ENCODE assay signal across 8 cellular contexts in the genomic region with DNA sequence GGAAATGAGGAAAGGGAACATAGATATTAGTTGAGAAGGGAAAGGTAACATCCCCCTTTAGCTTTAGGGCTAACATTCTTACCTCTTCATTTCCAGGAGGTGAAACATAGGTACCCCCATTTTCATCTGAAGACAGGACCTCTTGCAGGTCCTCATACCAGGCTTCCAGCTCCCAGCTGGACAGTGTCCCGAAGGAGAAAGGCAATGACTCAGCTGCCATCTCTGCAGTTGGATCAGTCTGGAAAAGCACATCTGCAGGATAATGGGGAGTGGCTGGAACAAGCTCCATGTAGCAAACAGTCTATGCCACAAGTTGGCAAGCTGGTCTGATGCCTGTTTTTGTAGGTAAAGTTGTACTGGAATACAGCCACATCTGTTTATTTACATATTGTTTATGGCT. TPM values are rescaled to one million over a fixed set of nuclear protein-coding genes. Genes with fewer than 3 reads are reported as not detected.
DNase-seq lines count a peak whose midpoint lies in the region; ATAC-seq and TF ChIP-seq lines count a peak whose summit lies in the region.

No MANE protein-coding gene starts in this region.

- peaks cover 3% of the 10 kb centered on the region for H4K20me1 ChIP-seq in fibroblast of lung (ENCODE audit: control insufficient read depth, extremely low read depth, insufficient read depth, low read length)

- H3K4me1 ChIP-seq in RWPE2 (ENCODE audit: insufficient read depth, poor library complexity, severe bottlenecking) = peaks cover 24% of the 10 kb centered on the region
- H3K4me1 ChIP-seq in fibroblast of lung (ENCODE audit: control insufficient read depth, extremely low read depth, insufficient read depth, low read length) = peaks cover 26% of the 10 kb centered on the region
- peaks cover 36 to 72% (median 58%) of the 10 kb centered on the region in 4 donors for H3K4me1 ChIP-seq in stomach

- H3K36me3 ChIP-seq in RWPE2 (ENCODE audit: low read depth) (peaks cover 78% of the 10 kb centered on the region), fibroblast of lung (ENCODE audit: control insufficient read depth, insufficient read depth, low read length) (peaks cover 29% of the 10 kb centered on the region), stomach (peaks cover 56 to 61% (median 59%) of the 10 kb centered on the region in 4 donors)

- H3K4me1 Mint-ChIP-seq in activated CD8-positive, alpha-beta memory T cell treated with anti-CD3 and anti-CD28 coated beads, Interleukin-2, amount 10 ng/mL, durations not matched to agents 7 days and 5 days = peaks cover 37% of the 10 kb centered on the region

- no peaks in the 10 kb centered on the region for H3K27me3 ChIP-seq in RWPE2 (ENCODE audit: insufficient read depth, poor library complexity, severe bottlenecking)
- H3K27me3 ChIP-seq in fibroblast of lung (ENCODE audit: control insufficient read depth, insufficient read depth, low read length) = no peaks in the 10 kb centered on the region
- H3K27me3 ChIP-seq in stomach = no peaks in the 10 kb centered on the region

- CTCF ChIA-PET in activated CD8-positive, alpha-beta memory T cell treated with anti-CD3 and anti-CD28 coated beads, Interleukin-2, amount 10 ng/mL, durations not matched to agents 7 days and 5 days (lab: Charles Lee) = interaction anchor here (1.0 to 1.9 kb wide), 4 partner anchors 16 to 61 kb away, joined by 3 to 6 read pairs (median 4); no protein-coding TSS in a partner anchor

- H3K36me3 Mint-ChIP-seq in activated CD8-positive, alpha-beta memory T cell treated with anti-CD3 and anti-CD28 coated beads, Interleukin-2, amount 10 ng/mL, durations not matched to agents 7 days and 5 days = peaks cover 67% of the 10 kb centered on the region

- intact Hi-C loops in stomach (cut with DNase I; ENCODE audit: low total_unique reads) = no loop called here

- H3K4me3 Mint-ChIP-seq in activated CD8-positive, alpha-beta memory T cell treated with anti-CD3 and anti-CD28 coated beads, Interleukin-2, amount 10 ng/mL, durations not matched to agents 7 days and 5 days = no peak overlapping the region

- ATAC-seq in activated CD8-positive, alpha-beta memory T cell treated with anti-CD3 and anti-CD28 coated beads, Interleukin-2, amount 10 ng/mL, durations not matched to agents 7 days and 5 days = no peak
- ATAC-seq in RWPE2 (ENCODE audit: low read depth) = no peak

- 21 to 87% (median 61%) methylated on average over 1 of the region's 1 CpG for WGBS in stomach, 5 donors

- TF ChIP-seq POLR2A in stomach (IDR thresholded peaks at IDR 0.05) = no peak

- peak overlapping the region; percentile 32 for H3K4me2 ChIP-seq in fibroblast of lung (ENCODE audit: extremely low read depth, insufficient read depth, low read length)

- H2AFZ ChIP-seq in fibroblast of lung (ENCODE audit: low read length) = no peak overlapping the region

- no peak for TF ChIP-seq EP300 in stomach (IDR thresholded peaks at IDR 0.05)

- H3K27ac Mint-ChIP-seq in activated CD8-positive, alpha-beta memory T cell treated with anti-CD3 and anti-CD28 coated beads, Interleukin-2, amount 10 ng/mL, durations not matched to agents 7 days and 5 days = peak overlapping the region; percentile 62

- H3K9me3 ChIP-seq in RWPE2 (ENCODE audit: severe bottlenecking) (no peaks in the 10 kb centered on the region), fibroblast of lung (ENCODE audit: control insufficient read depth, insufficient read depth, low read depth, low read length) (no peaks in the 10 kb centered on the region), stomach (no peaks in the 10 kb centered on the region)

- TF ChIP-seq CTCF in RWPE2 (IDR thresholded peaks at IDR 0.05; ENCODE audit: poor library complexity, severe bottlenecking) = no peak
- TF ChIP-seq CTCF in fibroblast of lung (conservative IDR thresholded peaks at IDR 0.05 in 1 of 2, IDR thresholded peaks at IDR 0.05 in 1 of 2; ENCODE audit: low read depth in 1 of 2, low read length in 2 of 2) = no peak
- no peak for TF ChIP-seq CTCF in stomach (IDR thresholded peaks at IDR 0.05)

- DNase-seq in activated CD8-positive, alpha-beta memory T cell treated with anti-CD3 and anti-CD28 coated beads, Interleukin-2, amount 10 ng/mL, durations not matched to agents 7 days and 5 days = no peak
- no peak for DNase-seq in activated CD8-positive, alpha-beta memory T cell treated with anti-CD3 and anti-CD28 coated beads for 24 hours
- DNase-seq in RWPE2 (ENCODE audit: low spot score) (no peak), fibroblast of lung (ENCODE audit: low read depth in 2 of 2) (peak; percentile 55 to 66), stomach (no peak), MV-4-11 (lab: John Stamatoyannopoulos, UW) (no peak), DMS153 treated with DMSO at 0.1 percent for 48 hours (lab: John Stamatoyannopoulos, UW; ENCODE audit: unreplicated experiment) (no peak), NCI-H524 (lab: John Stamatoyannopoulos, UW) (no peak)

- peak overlapping the region; percentile 90 for H3K27ac ChIP-seq in RWPE2 (ENCODE audit: poor library complexity, severe bottlenecking)
- no peak overlapping the region for H3K27ac ChIP-seq in fibroblast of lung (ENCODE audit: insufficient read depth, low read length)
- H3K27ac ChIP-seq in stomach = peak overlapping the region in 4 of 5 donors; percentile 98 to 99 (median 99)

- H3K27me3 Mint-ChIP-seq in activated CD8-positive, alpha-beta memory T cell treated with anti-CD3 and anti-CD28 coated beads, Interleukin-2, amount 10 ng/mL, durations not matched to agents 7 days and 5 days = no peaks in the 10 kb centered on the region

- H3K9me3 Mint-ChIP-seq in activated CD8-positive, alpha-beta memory T cell treated with anti-CD3 and anti-CD28 coated beads, Interleukin-2, amount 10 ng/mL, durations not matched to agents 7 days and 5 days (ENCODE audit: low read depth) = no peaks in the 10 kb centered on the region

- H3K4me3 ChIP-seq in RWPE2 (ENCODE audit: severe bottlenecking) = no peak overlapping the region
- H3K4me3 ChIP-seq in fibroblast of lung (replicated peaks in 1 of 4; ENCODE audit: control extremely low read depth in 1 of 4, insufficient read depth in 1 of 4, low read depth in 3 of 4, low read length in 4 of 4) = peak overlapping the region in 2 of 4 experiments; percentile 82 to 99
- H3K4me3 ChIP-seq in stomach = peak overlapping the region in 2 of 4 donors; percentile 85 to 86

- H3K9ac ChIP-seq in fibroblast of lung (ENCODE audit: insufficient read depth, low read length) = no peak overlapping the region

- H3K79me2 ChIP-seq in fibroblast of lung (ENCODE audit: control insufficient read depth, insufficient read depth, low read length) = peaks cover 36% of the 10 kb centered on the region

RNA-seq across cellular contexts. Expression of gene DDIT3, which starts 3.1 kb away (rescaled TPM):
- 10 to 100 TPM; 15.3 to 15.9 TPM for total RNA-seq in activated CD8-positive, alpha-beta memory T cell treated with anti-CD3 and anti-CD28 coated beads, Interleukin-2, amount 10 ng/mL, durations not matched to agents 7 days and 5 days
- total RNA-seq in fibroblast of lung = 249 and 265 TPM in 2 replicates
- 32.5 and 57.8 TPM in 2 replicates for polyA plus RNA-seq in fibroblast of lung
- polyA plus RNA-seq in fibroblast of lung (2012) = 28.2 and 52.6 TPM in 2 replicates
- 7.6 and 13.9 TPM in 2 replicates for polyA minus RNA-seq in fibroblast of lung (ENCODE audit: low replicate concordance)
- 100 to 1,000 TPM in 1 of 5 donors, 10 to 100 TPM in 3, 1 to 10 TPM in 1; 7.5 to 159 (median 36.2) TPM for total RNA-seq in stomach
- polyA plus RNA-seq in stomach = 10 to 100 TPM; 49.7 to 83.4 (median 68.7) TPM

RNA-seq across cellular contexts. Expression of gene MBD6, which starts 5.4 kb away (rescaled TPM):
- total RNA-seq in activated CD8-positive, alpha-beta memory T cell treated with anti-CD3 and anti-CD28 coated beads, Interleukin-2, amount 10 ng/mL, durations not matched to agents 7 days and 5 days = 10 to 100 TPM; 80.9 to 85.4 TPM
- 5.1 and 7.1 TPM in 2 replicates for total RNA-seq in fibroblast of lung
- polyA plus RNA-seq in fibroblast of lung = 3.0 and 3.1 TPM in 2 replicates
- polyA plus RNA-seq in fibroblast of lung (2012) = 19.3 and 19.4 TPM in 2 replicates
- polyA minus RNA-seq in fibroblast of lung (ENCODE audit: low replicate concordance) = 16.7 and 22.9 TPM in 2 replicates
- total RNA-seq in stomach = 100 to 1,000 TPM in 1 of 5 donors, 10 to 100 TPM in 3, 1 to 10 TPM in 1; 4.8 to 129 (median 32.2) TPM
- 10 to 100 TPM; 23.2 to 30.9 (median 28.7) TPM for polyA plus RNA-seq in stomach

RNA-seq across cellular contexts. Expression of gene MARS1, which starts 29.3 kb away (rescaled TPM):
- total RNA-seq in activated CD8-positive, alpha-beta memory T cell treated with anti-CD3 and anti-CD28 coated beads, Interleukin-2, amount 10 ng/mL, durations not matched to agents 7 days and 5 days = 100 to 1,000 TPM; 283 to 384 TPM
- total RNA-seq in fibroblast of lung (223 and 352 TPM in 2 replicates), stomach (1,000 to 10,000 TPM in 1 of 5 donors, 100 to 1,000 TPM in 1, 10 to 100 TPM in 3; 37.3 to 1,821 (median 71.6) TPM)
- polyA plus RNA-seq in fibroblast of lung (89.9 and 103 TPM in 2 replicates), stomach (10 to 100 TPM; 35.1 to 91.2 (median 51.8) TPM)
- 127 and 147 TPM in 2 replicates for polyA plus RNA-seq in fibroblast of lung (2012)
- 393 and 409 TPM in 2 replicates for polyA minus RNA-seq in fibroblast of lung (ENCODE audit: low replicate concordance)

RNA-seq across cellular contexts. Expression of gene DCTN2, which starts 29.8 kb away (rescaled TPM):
- 10 to 100 TPM; 90.8 to 99.0 TPM for total RNA-seq in activated CD8-positive, alpha-beta memory T cell treated with anti-CD3 and anti-CD28 coated beads, Interleukin-2, amount 10 ng/mL, durations not matched to agents 7 days and 5 days
- 101 and 108 TPM in 2 replicates for total RNA-seq in fibroblast of lung
- 211 and 229 TPM in 2 replicates for polyA plus RNA-seq in fibroblast of lung
- polyA plus RNA-seq in fibroblast of lung (2012) = 160 and 172 TPM in 2 replicates
- polyA minus RNA-seq in fibroblast of lung (ENCODE audit: low replicate concordance) = 97.2 and 166 TPM in 2 replicates
- total RNA-seq in stomach = 100 to 1,000 TPM in 3 of 5 donors, 10 to 100 TPM in 2; 28.6 to 177 (median 102) TPM
- polyA plus RNA-seq in stomach = 100 to 1,000 TPM in 2 of 3 donors, 10 to 100 TPM in 1; 90.0 to 168 (median 110) TPM

RNA-seq across cellular contexts. Expression of gene KIF5A, which starts 32.7 kb away (rescaled TPM):
- total RNA-seq in activated CD8-positive, alpha-beta memory T cell treated with anti-CD3 and anti-CD28 coated beads, Interleukin-2, amount 10 ng/mL, durations not matched to agents 7 days and 5 days = 1 to 10 TPM; 1.9 to 2.1 TPM
- total RNA-seq in fibroblast of lung (0.51 and 1.3 TPM in 2 replicates), stomach (1 to 10 TPM in 4 of 5 donors, not detected in 1; 1.3 to 2.3 (median 1.6) TPM)
- polyA plus RNA-seq in fibroblast of lung (0.53 and 0.89 TPM in 2 replicates), stomach (under 1 TPM; 0.19 to 0.40 (median 0.31) TPM)
- polyA plus RNA-seq in fibroblast of lung (2012) = 0.37 and 0.76 TPM in 2 replicates
- 0.19 and 3.7 TPM in 2 replicates for polyA minus RNA-seq in fibroblast of lung (ENCODE audit: low replicate concordance)

Comparison
In these comparisons a context has a peak if more than half of its experiments do, and no peak if none do; other contexts are left out.
1. DNase-seq: peak in fibroblast of lung (2 of 2); none in activated CD8-positive, alpha-beta memory T cell treated with anti-CD3 and anti-CD28 coated beads, Interleukin-2, amount 10 ng/mL, durations not matched to agents 7 days and 5 days (single experiment), activated CD8-positive, alpha-beta memory T cell treated with anti-CD3 and anti-CD28 coated beads for 24 hours (single experiment), RWPE2 (single experiment), stomach (single experiment), MV-4-11 (single experiment), DMS153 treated with DMSO at 0.1 percent for 48 hours (single experiment) and NCI-H524 (0 of 2).